ENCODE assay signal across 11 cellular contexts in the genomic region with DNA sequence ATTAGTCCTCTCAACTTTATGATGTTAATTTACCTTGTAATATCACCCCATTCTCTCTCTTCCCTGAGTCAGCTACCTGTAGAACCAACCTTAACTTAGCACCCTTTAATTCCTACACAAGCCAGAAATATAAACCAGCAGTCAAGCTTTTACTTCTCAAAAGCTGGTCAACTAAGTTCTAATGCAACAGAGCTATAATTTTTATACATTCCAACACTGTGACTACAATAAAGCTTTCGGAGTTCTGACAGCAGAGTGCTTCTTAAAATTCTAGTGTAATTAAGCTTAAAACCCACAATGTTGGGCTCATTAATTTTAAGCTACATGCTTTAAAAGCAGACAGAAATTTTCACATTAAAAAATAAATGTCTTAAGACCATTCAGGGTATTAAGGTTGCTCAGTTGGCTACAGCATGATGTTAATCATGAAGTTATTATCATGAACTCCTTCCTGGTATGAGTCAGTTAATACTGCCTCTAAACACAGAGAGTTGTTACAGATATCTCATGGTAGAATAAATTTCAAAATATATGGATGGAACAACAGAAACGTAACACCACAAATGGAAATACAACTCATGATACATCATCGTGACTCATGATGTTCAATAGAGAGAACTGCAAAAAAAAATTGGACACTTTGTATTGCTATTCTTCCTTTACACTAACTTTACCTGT.
DNase-seq lines count a peak whose midpoint lies in the region; ATAC-seq and TF ChIP-seq lines count a peak whose summit lies in the region.
"Had no signal": no experiment of that assay in that cellular context is flagged by ENCODE, and none has a peak within 500 bp of the region (broad histone marks: within the 10 kb centered on the region; RNA-seq: fewer than 3 reads in every experiment).

No MANE protein-coding gene starts in this region.

- TF ChIP-seq CTCF in BJ (IDR thresholded peaks at IDR 0.05; ENCODE audit: insufficient read depth, low read depth, low read length), result no peak
- TF ChIP-seq CTCF in PC-3 (conservative IDR thresholded peaks at IDR 0.05; ENCODE audit: low read depth, low read length), result no peak
- TF ChIP-seq CTCF in neural crest cell (conservative IDR thresholded peaks at IDR 0.05), result no peak
- TF ChIP-seq CTCF in endothelial cell (IDR thresholded peaks at IDR 0.05; ENCODE audit: unreplicated experiment), result no peak

- H3K4me3 ChIP-seq in BJ (ENCODE audit: low read depth, low read length) (no peak overlapping the region), PC-3 (ENCODE audit: low read length) (no peak overlapping the region; the same call in 1 of the 2 replicates)
- H3K4me3 ChIP-seq: prostate gland had no signal

- H3K27ac ChIP-seq in PC-3 (ENCODE audit: low read length), result peak overlapping the region; percentile 97
- H3K27ac ChIP-seq in epithelial cell of prostate, result peak overlapping the region; percentile 82
- H3K27ac ChIP-seq: prostate gland had no signal

- CTCF ChIA-PET in BJ (lab: Yijun Ruan, JAX) (interaction anchor here (0.9 to 1.2 kb wide), 3 partner anchors 16 to 113 kb away, joined by 3 read pairs; no protein-coding TSS in a partner anchor), PC-3 (lab: Charles Lee) (interaction anchor here (0.7 kb wide), 1 partner anchor 27 kb away, joined by 4 read pairs; no protein-coding TSS in a partner anchor)

- peak overlapping the region; percentile 77 for H3K9ac ChIP-seq in PC-3 (ENCODE audit: low read length)

- H3K9me2 ChIP-seq in PC-3 (replicated peaks; ENCODE audit: low read length), result no peaks in the 10 kb centered on the region

- H3K4me1 ChIP-seq in PC-3 (ENCODE audit: insufficient read depth, low read length), result peaks cover 30% of the 10 kb centered on the region
- H3K4me1 ChIP-seq: prostate gland had no signal

- peak overlapping the region; percentile 69 for H3K4me2 ChIP-seq in PC-3 (ENCODE audit: low read length)

- peak; percentile 94 for ATAC-seq in PC-3
- ATAC-seq in GM21390 (IDR thresholded peaks at IDR 0.05; ENCODE audit: unreplicated experiment), result no peak

- no peak overlapping the region for H3K4me3 Mint-ChIP-seq in neural crest cell
- no peak overlapping the region for H3K4me3 Mint-ChIP-seq in endothelial cell (ENCODE audit: unreplicated experiment)
- H3K4me3 Mint-ChIP-seq: CD8-positive, alpha-beta memory T cell had no signal

- intact Hi-C loops in PC-3 (cut with micrococcal nuclease), result loop anchor here (5.0 kb wide), 2 partner anchors 40 to 55 kb away; no protein-coding TSS in a partner anchor

- POLR2A ChIA-PET in BJ (lab: Charles Lee), result interaction anchor here (0.5 to 0.6 kb wide), 2 partner anchors 82 to 723 kb away, joined by 4 to 6 read pairs; no protein-coding TSS in a partner anchor
- POLR2A ChIA-PET in PC-3 (lab: Charles Lee; ENCODE audit: unreplicated experiment), result interaction anchor here (0.6 kb wide), 2 partner anchors 110 to 134 kb away, joined by 5 to 17 read pairs; no protein-coding TSS in a partner anchor

- H3K27me3 ChIP-seq in BJ (ENCODE audit: control insufficient read depth, insufficient read depth, low read length) (no peaks in the 10 kb centered on the region), PC-3 (ENCODE audit: low read length) (no peaks in the 10 kb centered on the region)

- H3K79me2 ChIP-seq in PC-3 (ENCODE audit: low read length), result no peaks in the 10 kb centered on the region

- H3K4me1 Mint-ChIP-seq in neural crest cell (no peaks in the 10 kb centered on the region), endothelial cell (ENCODE audit: unreplicated experiment) (no peaks in the 10 kb centered on the region)
- H3K4me1 Mint-ChIP-seq: CD8-positive, alpha-beta memory T cell had no signal

- H2AFZ ChIP-seq in PC-3 (ENCODE audit: low read length), result no peak overlapping the region

- H3K36me3 ChIP-seq in BJ (ENCODE audit: control insufficient read depth, insufficient read depth, low read length) (peaks cover 1% of the 10 kb centered on the region; the same call in 1 of the 2 replicates), PC-3 (ENCODE audit: low read depth, low read length) (peaks cover 2% of the 10 kb centered on the region; the same call in 1 of the 2 replicates)
- H3K36me3 ChIP-seq: prostate gland had no signal

- H3K27me3 Mint-ChIP-seq in neural crest cell (ENCODE audit: low read depth), result no peaks in the 10 kb centered on the region
- H3K27me3 Mint-ChIP-seq in endothelial cell (ENCODE audit: unreplicated experiment), result no peaks in the 10 kb centered on the region

- no peaks in the 10 kb centered on the region for H4K20me1 ChIP-seq in PC-3 (ENCODE audit: low read length)

- TSS peak; percentile 42 for BruUV-seq in PC-3 (replicated peaks; lab: Mats Ljungman, UMichigan)

- H3K9me3 Mint-ChIP-seq in neural crest cell, result no peaks in the 10 kb centered on the region
- H3K9me3 Mint-ChIP-seq in endothelial cell (ENCODE audit: unreplicated experiment), result no peaks in the 10 kb centered on the region
- H3K9me3 Mint-ChIP-seq: CD8-positive, alpha-beta memory T cell had no signal

- H3K27ac Mint-ChIP-seq in neural crest cell (ENCODE audit: unreplicated experiment), result peak overlapping the region; percentile 8
- H3K27ac Mint-ChIP-seq in endothelial cell (ENCODE audit: unreplicated experiment), result no peak overlapping the region
- H3K27ac Mint-ChIP-seq: CD8-positive, alpha-beta memory T cell had no signal

- H3K36me3 Mint-ChIP-seq in neural crest cell (ENCODE audit: low read depth) (peaks cover 18% of the 10 kb centered on the region), endothelial cell (ENCODE audit: low read depth, unreplicated experiment) (no peaks in the 10 kb centered on the region)
- H3K36me3 Mint-ChIP-seq: CD8-positive, alpha-beta memory T cell had no signal

- no peaks in the 10 kb centered on the region for H3K9me3 ChIP-seq in PC-3 (ENCODE audit: low read length)
- H3K9me3 ChIP-seq: prostate gland had no signal

- no peaks in the 10 kb centered on the region for H3F3A ChIP-seq in PC-3 (ENCODE audit: low read length, unreplicated experiment)

- DNase-seq in BJ (ENCODE audit: low read depth) (peak; percentile 85), PC-3 (peak; percentile 91), epithelial cell of prostate (ENCODE audit: low read depth, low spot score) (peak; percentile 81), neural crest cell (ENCODE audit: low read depth, low spot score) (no peak), endothelial cell (ENCODE audit: low spot score) (no peak), GDM1 (lab: John Stamatoyannopoulos, UW) (no peak)
- DNase-seq in activated CD4-positive, alpha-beta T cell treated with anti-CD3 and anti-CD28 coated beads for 1 hour, result no peak
- DNase-seq: CD8-positive, alpha-beta memory T cell; islet precursor cell had no signal

Comparison
In these comparisons a context has a peak if more than half of its experiments do, and no peak if none do; other contexts are left out.
1. DNase-seq: peak in BJ (single experiment), PC-3 (single experiment) and epithelial cell of prostate (single experiment); none in neural crest cell (single experiment), activated CD4-positive, alpha-beta T cell treated with anti-CD3 and anti-CD28 coated beads for 1 hour (single experiment), endothelial cell (single experiment) and GDM1 (single experiment).